Comparison of ENCODE assay signal across 8 cellular contexts in genomic region chr7:121330053-121330833, GRCh38. TPM values are rescaled to one million over a fixed set of nuclear protein-coding genes. Genes with fewer than 3 reads are reported as not detected.
A peak's percentile ranks its signal among the peaks of the same experiment; 100 is the strongest.
DNase-seq lines count a peak whose midpoint lies in the region; ATAC-seq, FAIRE-seq and TF ChIP-seq lines count a peak whose summit lies in the region.
"Had no signal": no experiment of that assay in that cellular context is flagged by ENCODE, and none has a peak within 500 bp of the region (broad histone marks: within the 10 kb centered on the region; RNA-seq: fewer than 3 reads in every experiment).

No MANE protein-coding gene starts in this region.

- peak overlapping the region; percentile 34 to 52 (median 38) for H3K4me3 ChIP-seq in Peyer's patch
- peak overlapping the region; percentile 29 to 60 (median 42) for H3K4me3 ChIP-seq in esophagus squamous epithelium
- peak overlapping the region in 3 of 4 donors; percentile 2 to 32 (median 14) for H3K4me3 ChIP-seq in pancreas
- H3K4me3 ChIP-seq in Karpas-422 (ENCODE audit: low read length) = no peak overlapping the region

- H3K9me3 ChIP-seq in H9 (ENCODE audit: control insufficient read depth, low read depth, low read length) (no peaks in the 10 kb centered on the region), Peyer's patch (no peaks in the 10 kb centered on the region), esophagus squamous epithelium (no peaks in the 10 kb centered on the region), pancreas (no peaks in the 10 kb centered on the region), Karpas-422 (ENCODE audit: low read length) (no peaks in the 10 kb centered on the region)

- intact Hi-C loops in esophagus squamous epithelium (cut with DNase I) = no loop called here
- intact Hi-C loops in pancreas (cut with DNase I) = no loop called here

- H3K27me3 Mint-ChIP-seq in H9 (ENCODE audit: low read depth) = peaks cover 46% of the 10 kb centered on the region

- H4K5ac ChIP-seq in H9 (ENCODE audit: insufficient read length, low read depth, low read length) = no peak overlapping the region

- no peaks in the 10 kb centered on the region for H3K4me1 ChIP-seq in H9 (ENCODE audit: insufficient read depth, low read length)
- H3K4me1 ChIP-seq in Peyer's patch = peaks cover 0 to 21% (median 3%) of the 10 kb centered on the region in 4 donors
- peaks cover 17 to 23% (median 17%) of the 10 kb centered on the region in 3 donors for H3K4me1 ChIP-seq in esophagus squamous epithelium
- H3K4me1 ChIP-seq in pancreas = peaks cover 0 to 12% (median 8%) of the 10 kb centered on the region in 3 donors
- no peaks in the 10 kb centered on the region for H3K4me1 ChIP-seq in Karpas-422 (ENCODE audit: low read length)

- no peak overlapping the region for H2BK120ac ChIP-seq in H9 (ENCODE audit: low read depth, low read length, poor library complexity, severe bottlenecking)

- H3K14ac ChIP-seq in H9 (ENCODE audit: insufficient read depth, low read length) = no peak overlapping the region

- no peak overlapping the region for H2BK20ac ChIP-seq in H9 (ENCODE audit: low read depth, low read length, poor library complexity, severe bottlenecking)

- H3K79me1 ChIP-seq in H9 (ENCODE audit: insufficient read depth, low read depth, low read length, poor library complexity, severe bottlenecking) = no peaks in the 10 kb centered on the region

- H3K9ac ChIP-seq in H9 (ENCODE audit: extremely low read depth, insufficient read length, low read length) = no peak overlapping the region
- no peak overlapping the region for H3K9ac ChIP-seq in Karpas-422 (ENCODE audit: low read length)

- no peaks in the 10 kb centered on the region; a peak in 1 of 7 replicates for H3K36me3 Mint-ChIP-seq in H9 (ENCODE audit: insufficient read depth in 1 of 3, low read depth in 3 of 3)

- H3K36me3 ChIP-seq in Peyer's patch (no peaks in the 10 kb centered on the region), esophagus squamous epithelium (no peaks in the 10 kb centered on the region), pancreas (no peaks in the 10 kb centered on the region), Karpas-422 (ENCODE audit: insufficient read depth, low read length) (no peaks in the 10 kb centered on the region)

- peak overlapping the region; percentile 67 to 85 for H3K4me3 Mint-ChIP-seq in H9

- H3K4me1 Mint-ChIP-seq in H9 = peaks cover 5 to 14% of the 10 kb centered on the region in 2 experiments

- no peak overlapping the region for H4K8ac ChIP-seq in H9 (replicated peaks; ENCODE audit: insufficient read length, low read depth, low read length)

- FAIRE-seq in pancreas (lab: Jason Lieb, UNC) = no peak

- no peaks in the 10 kb centered on the region for H4K20me1 ChIP-seq in H9 (ENCODE audit: control insufficient read depth, insufficient read depth, insufficient read length)
- no peaks in the 10 kb centered on the region for H4K20me1 ChIP-seq in Karpas-422 (ENCODE audit: insufficient read depth, low read depth, low read length)

- no peak overlapping the region for H3K23ac ChIP-seq in H9 (ENCODE audit: insufficient read length, low read depth, low read length)

- H3K4me2 ChIP-seq in H9 (ENCODE audit: insufficient read depth, insufficient read length, low read length) = peak overlapping the region; percentile 93
- no peak overlapping the region for H3K4me2 ChIP-seq in Karpas-422 (ENCODE audit: low read depth, low read length, poor library complexity, severe bottlenecking)

- H3K18ac ChIP-seq in H9 (ENCODE audit: insufficient read length, low read depth, low read length) = no peak overlapping the region

- no peak overlapping the region for H2AK5ac ChIP-seq in H9 (ENCODE audit: insufficient read length, low read length)

- H2BK5ac ChIP-seq in H9 (ENCODE audit: insufficient read length, low read length) = no peak overlapping the region

- H3T11ph ChIP-seq in H9 (ENCODE audit: low read length) = no peak overlapping the region

- no peak overlapping the region for H3K56ac ChIP-seq in H9 (ENCODE audit: insufficient read length, low read depth, low read length)

- TF ChIP-seq POLR2A in Peyer's patch (IDR thresholded peaks at IDR 0.05) = no peak
- TF ChIP-seq POLR2A in esophagus squamous epithelium (IDR thresholded peaks at IDR 0.05) = no peak

- H4K91ac ChIP-seq in H9 (ENCODE audit: insufficient read length, low read depth, low read length) = no peak overlapping the region

- H2AFZ ChIP-seq in H9 (ENCODE audit: low read length) = no peak overlapping the region
- no peak overlapping the region for H2AFZ ChIP-seq in Karpas-422 (ENCODE audit: low read length)

- H3K4ac ChIP-seq in H9 (ENCODE audit: low read depth, low read length) = no peak overlapping the region

- peak; percentile 46 for DNase-seq in GM13977 (ENCODE audit: low spot score)
- DNase-seq in H9 = peak; percentile 50
- peak in 2 of 3 donors; percentile 49 to 51 for DNase-seq in Peyer's patch
- DNase-seq in esophagus squamous epithelium (lab: John Stamatoyannopoulos, UW) = no peak
- peak in 2 of 6 donors; percentile 35 to 49 for DNase-seq in pancreas
- DNase-seq in Karpas-422 = no peak
- no peak for DNase-seq in NCI-H1048 (lab: John Stamatoyannopoulos, UW)

- H3K27me3 ChIP-seq in H9 (ENCODE audit: insufficient read depth, low read length) = peaks cover 11% of the 10 kb centered on the region; the same call in 1 of the 2 replicates
- H3K27me3 ChIP-seq in Peyer's patch = peaks cover 0 to 21% of the 10 kb centered on the region in 2 donors
- peaks cover 0 to 74% (median 19%) of the 10 kb centered on the region in 4 donors for H3K27me3 ChIP-seq in esophagus squamous epithelium
- peaks cover 6 to 66% (median 18%) of the 10 kb centered on the region in 4 donors for H3K27me3 ChIP-seq in pancreas
- no peaks in the 10 kb centered on the region for H3K27me3 ChIP-seq in Karpas-422 (ENCODE audit: low read length)

- no peak overlapping the region for H3K27ac Mint-ChIP-seq in H9

- no peaks in the 10 kb centered on the region for H3K9me3 Mint-ChIP-seq in H9

- no peak overlapping the region for H2BK12ac ChIP-seq in H9 (ENCODE audit: insufficient read length, low read depth, low read length)

- H3K79me2 ChIP-seq in H9 (ENCODE audit: insufficient read depth, low read length) (no peaks in the 10 kb centered on the region), Karpas-422 (ENCODE audit: low read length) (no peaks in the 10 kb centered on the region)

- TF ChIP-seq CTCF in GM13977 (IDR thresholded peaks at IDR 0.05; ENCODE audit: extremely low read depth, insufficient read depth, missing control alignments) (no peak), H9 (conservative IDR thresholded peaks at IDR 0.05) (no peak), Peyer's patch (IDR thresholded peaks at IDR 0.05) (no peak), esophagus squamous epithelium (IDR thresholded peaks at IDR 0.05) (no peak), pancreas (IDR thresholded peaks at IDR 0.05) (no peak)

- no peaks in the 10 kb centered on the region for H3K9me2 ChIP-seq in Karpas-422 (replicated peaks; ENCODE audit: insufficient read depth, low read length)

- ATAC-seq in pancreas = peak in 3 of 4 donors; percentile 48 to 63 (median 50)

- in situ Hi-C loops in GM13977 (cut with MboI; ENCODE audit: low pct_unique_long_range_greater_than_20kb, low sequenced_read_pairs, unreplicated experiment) = loop anchor here (25.0 kb wide), 1 partner anchor 193 kb away; no protein-coding TSS in a partner anchor

- no CpG with 5 or more reads among the region's 52 CpGs for WGBS in H9 (ENCODE audit: extremely low coverage, insufficient read length, low lambda C conversion rate)
- WGBS in esophagus squamous epithelium, 2 donors = 2 to 5% methylated on average over 27 to 30 of the region's 52 CpGs
- WGBS in pancreas, 2 donors = 2 to 4% methylated on average over 52 of the region's 52 CpGs

- no peak overlapping the region for H2BK15ac ChIP-seq in H9 (ENCODE audit: low read depth, low read length)

- H3K23me2 ChIP-seq in H9 (ENCODE audit: insufficient read length, low read depth, low read length, poor library complexity, severe bottlenecking) = peaks cover 19% of the 10 kb centered on the region

- H3K27ac ChIP-seq in H9 (ENCODE audit: insufficient read length, low read depth, low read length) (no peak overlapping the region), Peyer's patch (peak overlapping the region in 1 of 4 donors; percentile 52), esophagus squamous epithelium (no peak overlapping the region), pancreas (no peak overlapping the region), Karpas-422 (ENCODE audit: low read length) (no peak overlapping the region)
- H3K27ac ChIP-seq: VCaP had no signal

RNA-seq across cellular contexts. Expression of gene WNT16, which starts 1.4 kb away (rescaled TPM):
- total RNA-seq in H9 (2021) (not detected in 2 replicates), Peyer's patch (not detected), esophagus squamous epithelium (under 1 TPM in 3 of 4 donors, not detected in 1; 0.18 to 0.29 (median 0.19) TPM), pancreas (under 1 TPM in 1 of 6 donors, not detected in 5; 0.06 TPM)
- polyA plus RNA-seq in pancreas = under 1 TPM in 1 of 2 donors, not detected in 1; 0.05 TPM
- not detected in 2 replicates for total RNA-seq in Karpas-422 (2014; rRNA removed; shearing (Covaris generic); ENCODE audit: low replicate concordance)

Comparison
In these comparisons a context has a peak if more than half of its experiments do, and no peak if none do; other contexts are left out.
1. DNase-seq: peak in GM13977 (single experiment), H9 (single experiment) and Peyer's patch (2 of 3); none in esophagus squamous epithelium (single experiment), Karpas-422 (single experiment) and NCI-H1048 (single experiment).